ENCODE assay signal across 18 cellular contexts in the genomic region with DNA sequence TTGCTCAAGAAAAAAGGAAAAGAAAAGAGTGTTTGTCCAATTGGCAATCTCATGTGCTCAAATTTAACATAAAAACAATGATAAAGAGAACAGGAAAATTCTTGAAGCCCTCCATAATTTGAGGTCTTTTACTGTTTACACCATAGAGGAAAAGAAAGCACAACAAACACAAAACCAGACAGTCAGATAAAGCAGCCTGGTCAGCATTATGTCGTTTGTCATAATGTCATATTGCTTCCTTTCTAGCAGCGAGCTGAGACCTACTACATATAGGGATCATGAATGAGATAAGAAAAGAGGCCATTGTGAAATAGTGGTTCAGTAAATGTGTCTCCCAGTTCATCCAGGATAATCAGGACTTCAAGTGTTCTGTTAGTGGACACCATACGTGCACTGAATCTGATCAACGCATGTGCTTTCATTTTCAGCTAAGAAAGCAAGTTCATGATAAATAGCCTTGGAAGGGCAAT.
DNase-seq lines count a peak whose midpoint lies in the region; ATAC-seq and TF ChIP-seq lines count a peak whose summit lies in the region.
"Had no signal": no experiment of that assay in that cellular context is flagged by ENCODE, and none has a peak within 500 bp of the region (broad histone marks: within the 10 kb centered on the region; RNA-seq: fewer than 3 reads in every experiment).

No MANE protein-coding gene starts in this region.

- no peaks in the 10 kb centered on the region for H3K9me3 Mint-ChIP-seq in activated T-cell treated with anti-CD3 and anti-CD28 coated beads, Interleukin-2, amount 50 U/mL, for 72 hours
- H3K9me3 Mint-ChIP-seq: activated naive CD4-positive, alpha-beta T cell treated with anti-CD3 and anti-CD28 coated beads, Interleukin-2, amount 50 U/mL, for 72 hours; neural progenitor cell had no signal

- no peak overlapping the region for H3K27ac Mint-ChIP-seq in activated T-cell treated with anti-CD3 and anti-CD28 coated beads, Interleukin-2, amount 50 U/mL, for 72 hours
- H3K27ac Mint-ChIP-seq in T-helper 17 cell: no peak overlapping the region
- H3K27ac Mint-ChIP-seq: activated naive CD4-positive, alpha-beta T cell treated with anti-CD3 and anti-CD28 coated beads, Interleukin-2, amount 50 U/mL, for 72 hours; IgD-negative memory B cell; neural progenitor cell had no signal

- H3K4me3 Mint-ChIP-seq in activated T-cell treated with anti-CD3 and anti-CD28 coated beads, Interleukin-2, amount 50 U/mL, for 72 hours: peak overlapping the region; percentile 10 to 23
- no peak overlapping the region for H3K4me3 Mint-ChIP-seq in T-helper 17 cell
- H3K4me3 Mint-ChIP-seq: activated CD8-positive, alpha-beta memory T cell treated with anti-CD3 and anti-CD28 coated beads, Interleukin-2, amount 10 ng/mL, durations not matched to agents 7 days and 5 days; neural progenitor cell had no signal

- DNase-seq in activated T-cell treated with anti-CD3 and anti-CD28 coated beads, Interleukin-2, amount 50 U/mL, for 72 hours: no peak
- no peak for DNase-seq in activated T-cell treated with anti-CD3 and anti-CD28 coated beads, Interleukin-2, amount 50 U/mL, for 1 hour
- no peak for DNase-seq in coronary artery (ENCODE audit: low spot score)
- peak; percentile 4 to 25 for DNase-seq in lung microvascular endothelial cell (ENCODE audit: low read depth in 2 of 2)
- no peak for DNase-seq in thoracic aorta (ENCODE audit: low spot score)
- no peak for DNase-seq in activated CD4-positive, alpha-beta T cell treated with anti-CD3 and anti-CD28 coated beads for 48 hours
- DNase-seq in T-helper 17 cell: no peak
- no peak for DNase-seq in testis
- DNase-seq: activated CD8-positive, alpha-beta memory T cell treated with anti-CD3 and anti-CD28 coated beads, Interleukin-2, amount 10 ng/mL, durations not matched to agents 7 days and 5 days; Calu3; gastrocnemius medialis; NCI-H524 treated with DMSO at 0.1 percent for 48 hours; upper lobe of left lung had no signal

- H3K27ac ChIP-seq in coronary artery (peak overlapping the region in 1 of 2 donors; percentile 8), thoracic aorta (no peak overlapping the region), testis (no peak overlapping the region)
- H3K27ac ChIP-seq: A549, gastrocnemius medialis, neural progenitor cell, RWPE1 had no signal

- H3K27me3 ChIP-seq in thoracic aorta (replicated peaks; ENCODE audit: insufficient read depth) (no peaks in the 10 kb centered on the region), testis (no peaks in the 10 kb centered on the region)
- H3K27me3 ChIP-seq: gastrocnemius medialis, neural progenitor cell, upper lobe of left lung had no signal

- TF ChIP-seq CTCF in coronary artery (IDR thresholded peaks at IDR 0.05): no peak
- TF ChIP-seq CTCF in thoracic aorta (IDR thresholded peaks at IDR 0.05): no peak
- TF ChIP-seq CTCF in testis (IDR thresholded peaks at IDR 0.05): no peak

- no peak for TF ChIP-seq POLR2A in testis (IDR thresholded peaks at IDR 0.05)

- H3K9me3 ChIP-seq in thoracic aorta (no peaks in the 10 kb centered on the region), T-helper 17 cell (ENCODE audit: control insufficient read depth, low read length, poor library complexity, severe bottlenecking) (no peaks in the 10 kb centered on the region), testis (no peaks in the 10 kb centered on the region)
- H3K9me3 ChIP-seq: A549, gastrocnemius medialis, upper lobe of left lung had no signal

- H3K36me3 ChIP-seq in thoracic aorta: no peaks in the 10 kb centered on the region
- no peaks in the 10 kb centered on the region for H3K36me3 ChIP-seq in testis (ENCODE audit: low read depth, missing control alignments)
- H3K36me3 ChIP-seq: gastrocnemius medialis, neural progenitor cell, upper lobe of left lung had no signal

- H3K27me3 Mint-ChIP-seq in activated T-cell treated with anti-CD3 and anti-CD28 coated beads, Interleukin-2, amount 50 U/mL, for 72 hours (ENCODE audit: low read depth): no peaks in the 10 kb centered on the region
- peaks cover 4% of the 10 kb centered on the region for H3K27me3 Mint-ChIP-seq in T-helper 17 cell
- H3K27me3 Mint-ChIP-seq: activated CD8-positive, alpha-beta memory T cell treated with anti-CD3 and anti-CD28 coated beads, Interleukin-2, amount 10 ng/mL, durations not matched to agents 7 days and 5 days had no signal

- H3K4me1 ChIP-seq in thoracic aorta (ENCODE audit: control insufficient read depth in 1 of 2, low read depth in 2 of 2) (no peaks in the 10 kb centered on the region), testis (no peaks in the 10 kb centered on the region)
- H3K4me1 ChIP-seq: A549, gastrocnemius medialis, neural progenitor cell had no signal

- no peak for ATAC-seq in activated T-cell treated with anti-CD3 and anti-CD28 coated beads, Interleukin-2, amount 50 U/mL, for 72 hours (replicated peaks in 1 of 2)
- ATAC-seq in thoracic aorta (ENCODE audit: insufficient number of reproducible peaks, low FRiP score, low read depth) (no peak), T-helper 17 cell (no peak)
- ATAC-seq: A549; activated CD8-positive, alpha-beta memory T cell treated with anti-CD3 and anti-CD28 coated beads, Interleukin-2, amount 10 ng/mL, durations not matched to agents 7 days and 5 days; activated naive CD4-positive, alpha-beta T cell treated with anti-CD3 and anti-CD28 coated beads, Interleukin-2, amount 50 U/mL, for 72 hours; gastrocnemius medialis had no signal

- 41 to 50% methylated on average over 4 of the region's 4 CpGs for WGBS in testis, 2 donors

- intact Hi-C loops in testis (cut with DNase I; ENCODE audit: low total_unique reads): no loop called here

- H3K36me3 Mint-ChIP-seq in activated T-cell treated with anti-CD3 and anti-CD28 coated beads, Interleukin-2, amount 50 U/mL, for 72 hours (ENCODE audit: insufficient read depth in 2 of 2): no peaks in the 10 kb centered on the region
- H3K36me3 Mint-ChIP-seq in T-helper 17 cell (ENCODE audit: low read depth): no peaks in the 10 kb centered on the region
- H3K36me3 Mint-ChIP-seq: activated naive CD4-positive, alpha-beta T cell treated with anti-CD3 and anti-CD28 coated beads, Interleukin-2, amount 50 U/mL, for 72 hours; IgD-negative memory B cell; neural progenitor cell had no signal

- peak overlapping the region; percentile 54 for H3K4me3 ChIP-seq in coronary artery
- peak overlapping the region; percentile 50 for H3K4me3 ChIP-seq in thoracic aorta
- H3K4me3 ChIP-seq in testis: no peak overlapping the region
- H3K4me3 ChIP-seq: A549, gastrocnemius medialis, neural progenitor cell had no signal

- peaks cover 12% of the 10 kb centered on the region for H3K4me1 Mint-ChIP-seq in activated T-cell treated with anti-CD3 and anti-CD28 coated beads, Interleukin-2, amount 50 U/mL, for 72 hours (ENCODE audit: low read depth)
- H3K4me1 Mint-ChIP-seq in T-helper 17 cell: peaks cover 8% of the 10 kb centered on the region
- H3K4me1 Mint-ChIP-seq: neural progenitor cell had no signal

Comparison
In these comparisons a context has a peak if more than half of its experiments do, and no peak if none do; other contexts are left out.
1. DNase-seq: peak in lung microvascular endothelial cell (2 of 2); none in activated T-cell treated with anti-CD3 and anti-CD28 coated beads, Interleukin-2, amount 50 U/mL, for 72 hours (0 of 2), activated T-cell treated with anti-CD3 and anti-CD28 coated beads, Interleukin-2, amount 50 U/mL, for 1 hour (single experiment), coronary artery (single experiment), thoracic aorta (single experiment), activated CD4-positive, alpha-beta T cell treated with anti-CD3 and anti-CD28 coated beads for 48 hours (single experiment), T-helper 17 cell (0 of 3) and testis (single experiment).
2. H3K4me3 ChIP-seq: peak in coronary artery (single experiment) and thoracic aorta (single experiment); none in testis (0 of 2).